In genomic region chr15:68559342-68560310, GRCh38 we compare ENCODE assay signal across 8 cellular contexts. TPM values are rescaled to one million over a fixed set of nuclear protein-coding genes. Genes with fewer than 3 reads are reported as not detected.
DNase-seq lines count a peak whose midpoint lies in the region; ATAC-seq, FAIRE-seq and TF ChIP-seq lines count a peak whose summit lies in the region.

No MANE protein-coding gene starts in this region.

- peak; percentile 96 for ATAC-seq in left ventricle myocardium superior

- H3K27me3 ChIP-seq in MM.1S (replicated peaks; ENCODE audit: insufficient read depth, low read length) (no peaks in the 10 kb centered on the region), adrenal gland (peaks cover 4% of the 10 kb centered on the region)

- H3K79me2 ChIP-seq in MM.1S (ENCODE audit: low read length), result no peaks in the 10 kb centered on the region

- intact Hi-C loops in adrenal gland (cut with DNase I) (loop anchor here (2.0 to 10.0 kb wide), 6 partner anchors 93 to 365 kb away; no protein-coding TSS in a partner anchor), left ventricle myocardium superior (cut with micrococcal nuclease) (no loop called here)

- peak; percentile 98 for TF ChIP-seq CTCF in AG04449 (IDR thresholded peaks at IDR 0.05; ENCODE audit: insufficient read depth, low read length, missing control alignments)
- peak; percentile 92 for TF ChIP-seq CTCF in MM.1S (IDR thresholded peaks at IDR 0.05; ENCODE audit: low read length)
- TF ChIP-seq CTCF in adrenal gland (IDR thresholded peaks at IDR 0.05), result peak; percentile 80 to 95 (median 93)
- no peak for TF ChIP-seq CTCF in progenitor cell of endocrine pancreas (IDR thresholded peaks at IDR 0.05; ENCODE audit: unreplicated experiment)

- no peaks in the 10 kb centered on the region for H3K9me2 ChIP-seq in MM.1S (replicated peaks; ENCODE audit: insufficient read depth, low read length)

- CTCF ChIA-PET in AG04449 (lab: Yijun Ruan, JAX), result interaction anchor here (0.7 to 16.5 kb wide), 44 partner anchors 8 to 368 kb away, joined by 3 to 408 read pairs (median 5); no protein-coding TSS in a partner anchor

- no peak for TF ChIP-seq POLR2A in adrenal gland (IDR thresholded peaks at IDR 0.05)

- H3K9ac ChIP-seq in MM.1S (ENCODE audit: low read length), result no peak overlapping the region; the same call in 1 of the 2 replicates

- WGBS in adrenal gland, 4 donors, result 8 to 24% (median 12%) methylated on average over 23 to 54 of the region's 54 CpGs

- H3K27ac Mint-ChIP-seq in progenitor cell of endocrine pancreas, result peak overlapping the region; percentile 41

- peaks cover 13% of the 10 kb centered on the region for H3K4me1 Mint-ChIP-seq in progenitor cell of endocrine pancreas (ENCODE audit: low read depth)

- DNase-seq in AG04449 (ENCODE audit: low read depth, low spot score) (no peak), GM19239 (ENCODE audit: insufficient read length, low spot score) (peak; percentile 78), MM.1S (peak; percentile 76), T follicular helper cell (ENCODE audit: low read depth) (peak; percentile 48), adrenal gland (peak; percentile 42 to 83 (median 71)), left ventricle myocardium superior (peak; percentile 90), progenitor cell of endocrine pancreas (ENCODE audit: low spot score, unreplicated experiment) (peak; percentile 89), ureter (ENCODE audit: low spot score) (peak; percentile 82)

- H3K4me3 ChIP-seq in AG04449 (ENCODE audit: low read depth, low read length) (peak overlapping the region; percentile 59), MM.1S (ENCODE audit: low read length) (peak overlapping the region; percentile 64), adrenal gland (peak overlapping the region in 1 of 4 donors; percentile 10)

- no peak for FAIRE-seq in GM19239 (lab: Jason Lieb, UNC)

- H3K27me3 Mint-ChIP-seq in progenitor cell of endocrine pancreas, result peaks cover 62% of the 10 kb centered on the region

- peak overlapping the region; percentile 87 for H3K4me2 ChIP-seq in MM.1S (ENCODE audit: low read depth, low read length)

- H3K4me1 ChIP-seq in MM.1S (ENCODE audit: low read length), result no peaks in the 10 kb centered on the region
- H3K4me1 ChIP-seq in adrenal gland (replicated peaks in 1 of 2), result peaks cover 3% of the 10 kb centered on the region in 2 donors

- H3K36me3 Mint-ChIP-seq in progenitor cell of endocrine pancreas (ENCODE audit: insufficient read depth), result no peaks in the 10 kb centered on the region

- H3F3A ChIP-seq in MM.1S (ENCODE audit: insufficient read depth, low read length), result no peaks in the 10 kb centered on the region

- H3K27ac ChIP-seq in MM.1S (ENCODE audit: low read length) (no peak overlapping the region), adrenal gland (peak overlapping the region in 1 of 5 donors; percentile 4)

- H2AFZ ChIP-seq in MM.1S (ENCODE audit: low read length), result peak overlapping the region; percentile 67

- no peaks in the 10 kb centered on the region for H3K9me3 Mint-ChIP-seq in progenitor cell of endocrine pancreas (ENCODE audit: low read depth)

- no peaks in the 10 kb centered on the region for H3K36me3 ChIP-seq in MM.1S (replicated peaks; ENCODE audit: insufficient read depth, low read length)
- no peaks in the 10 kb centered on the region for H3K36me3 ChIP-seq in adrenal gland (replicated peaks in 1 of 2)

- no peaks in the 10 kb centered on the region for H4K20me1 ChIP-seq in MM.1S (ENCODE audit: insufficient read depth, low read length)

- POLR2A ChIA-PET in AG04449 (lab: Yijun Ruan, JAX), result interaction anchor here (1.7 kb wide), 1 partner anchor 114 kb away, joined by 7 read pairs; no protein-coding TSS in a partner anchor

- no peaks in the 10 kb centered on the region for H3K9me3 ChIP-seq in MM.1S (replicated peaks; ENCODE audit: insufficient read depth, low read length)
- H3K9me3 ChIP-seq in adrenal gland (replicated peaks in 1 of 3), result no peaks in the 10 kb centered on the region

- H3K4me3 Mint-ChIP-seq in progenitor cell of endocrine pancreas (ENCODE audit: low read depth), result peak overlapping the region; percentile 74

RNA-seq across cellular contexts. Expression of gene CORO2B, which starts 19.2 kb away (rescaled TPM):
- total RNA-seq in adrenal gland (1 to 10 TPM; 3.0 to 8.4 (median 4.2) TPM), left ventricle myocardium superior (5.9 TPM), progenitor cell of endocrine pancreas (1.5 and 2.0 TPM in 2 replicates), ureter (5.4 TPM)
- 1 to 10 TPM; 4.2 to 5.9 (median 4.9) TPM for polyA plus RNA-seq in adrenal gland
